Comparison of ENCODE assay signal across 1 cellular context in genomic region chr14:72420749-72421452, GRCh38.
TF ChIP-seq lines count a peak whose summit lies in the region.

No MANE protein-coding gene starts in this region.

TF ChIP-seq in GM23338, 12 proteins besides CTCF, POLR2A, EP300 and RAD21 (continued from another document):
- TF ChIP-seq REST (IDR thresholded peaks at IDR 0.05; ENCODE audit: unreplicated experiment): no peak
- no peak for TF ChIP-seq JUNB (IDR thresholded peaks at IDR 0.05; ENCODE audit: unreplicated experiment)
TF ChIP-seq in GM23338: peak in this region for 0.
